21 cellular contexts compared by ENCODE assay signal in genomic region chr17:8522577-8522976, GRCh38.
A peak's percentile ranks its signal among the peaks of the same experiment; 100 is the strongest.
DNase-seq lines count a peak whose midpoint lies in the region; ATAC-seq, FAIRE-seq and TF ChIP-seq lines count a peak whose summit lies in the region.
"Had no signal": no experiment of that assay in that cellular context is flagged by ENCODE, and none has a peak within 500 bp of the region (broad histone marks: within the 10 kb centered on the region; RNA-seq: fewer than 3 reads in every experiment).

No MANE protein-coding gene starts in this region.

- H3K9me3 ChIP-seq in thoracic aorta, result no peaks in the 10 kb centered on the region
- H3K9me3 ChIP-seq: BE2C had no signal

- no peak for TF ChIP-seq CTCF in bronchial epithelial cell (IDR thresholded peaks at IDR 0.05; ENCODE audit: insufficient read depth, low read length, severe bottlenecking)
- TF ChIP-seq CTCF in fibroblast of mammary gland (conservative IDR thresholded peaks at IDR 0.05; ENCODE audit: control insufficient read depth, insufficient read depth, low read depth, low read length), result no peak
- TF ChIP-seq CTCF in thoracic aorta (IDR thresholded peaks at IDR 0.05), result no peak

- H3K27ac ChIP-seq in thoracic aorta, result peak overlapping the region; percentile 66 to 71

- H3K4me1 ChIP-seq in thoracic aorta (ENCODE audit: control insufficient read depth in 1 of 2, low read depth in 2 of 2), result peaks cover 20 to 79% of the 10 kb centered on the region in 2 donors
- H3K4me1 ChIP-seq: BE2C had no signal

- ATAC-seq in thoracic aorta (ENCODE audit: insufficient number of reproducible peaks, low FRiP score, low read depth), result no peak
- no peak for ATAC-seq in GM18502 (IDR thresholded peaks at IDR 0.05; ENCODE audit: poor library complexity, unreplicated experiment)
- ATAC-seq: GM23338, HepG2 had no signal

- peaks cover 12% of the 10 kb centered on the region for H3K36me3 ChIP-seq in bronchial epithelial cell (ENCODE audit: control insufficient read depth, insufficient read depth, low read length)
- H3K36me3 ChIP-seq in thoracic aorta, result peaks cover 47% of the 10 kb centered on the region

- H3K27me3 ChIP-seq in bronchial epithelial cell (ENCODE audit: control insufficient read depth, insufficient read depth, low read length) (no peaks in the 10 kb centered on the region), thoracic aorta (replicated peaks; ENCODE audit: insufficient read depth) (no peaks in the 10 kb centered on the region)
- H3K27me3 ChIP-seq: BE2C had no signal

- no peak for TF ChIP-seq POLR2A in GM12891 (IDR thresholded peaks at IDR 0.05; ENCODE audit: low read depth, low read length)

- no peak for DNase-seq in bronchial epithelial cell (ENCODE audit: low read depth)
- DNase-seq in fibroblast of mammary gland (ENCODE audit: low read depth), result peak; percentile 13
- no peak for DNase-seq in thoracic aorta (ENCODE audit: low spot score)
- no peak for DNase-seq in GM12891 (ENCODE audit: insufficient read length, low spot score)
- no peak for DNase-seq in EL
- DNase-seq: ACHN; BE2C; C1 segment of cervical spinal cord; CD4-positive, CD25-positive, alpha-beta regulatory T cell; CD8-positive, alpha-beta memory T cell; COR-L47; DMS 273 treated with DMSO at 0.1 percent for 48 hours; DND-41; HCEC 1CT had no signal

- peak; percentile 94 for FAIRE-seq in bronchial epithelial cell (lab: Jason Lieb, UNC)
- no peak for FAIRE-seq in GM12891 (lab: Jason Lieb, UNC)
- FAIRE-seq: A204.1, G401.6, GM12892, H54, HepG2 had no signal

- H3K4me3 ChIP-seq in bronchial epithelial cell (ENCODE audit: low read depth, low read length), result no peak overlapping the region
- no peak overlapping the region for H3K4me3 ChIP-seq in fibroblast of mammary gland (ENCODE audit: control insufficient read depth, low read depth, low read length)
- H3K4me3 ChIP-seq in thoracic aorta, result no peak overlapping the region
- H3K4me3 ChIP-seq: GM23338 had no signal

TF ChIP-seq in GM12891, 5 proteins besides CTCF, POLR2A, EP300 and RAD21:
- TF ChIP-seq TAF1 (IDR thresholded peaks at IDR 0.05; ENCODE audit: low read depth, low read length) (no peak), POU2F2 (IDR thresholded peaks at IDR 0.05; ENCODE audit: low read depth, low read length) (no peak), PAX5 (IDR thresholded peaks at IDR 0.05; ENCODE audit: insufficient read depth, low read length, severe bottlenecking) (no peak), SPI1 (IDR thresholded peaks at IDR 0.05; ENCODE audit: low read depth, low read length) (no peak), POLR2AphosphoS5 (IDR thresholded peaks at IDR 0.05; ENCODE audit: low read depth, low read length) (no peak)
